Comparison of ENCODE assay signal across 18 cellular contexts in the genomic region with DNA sequence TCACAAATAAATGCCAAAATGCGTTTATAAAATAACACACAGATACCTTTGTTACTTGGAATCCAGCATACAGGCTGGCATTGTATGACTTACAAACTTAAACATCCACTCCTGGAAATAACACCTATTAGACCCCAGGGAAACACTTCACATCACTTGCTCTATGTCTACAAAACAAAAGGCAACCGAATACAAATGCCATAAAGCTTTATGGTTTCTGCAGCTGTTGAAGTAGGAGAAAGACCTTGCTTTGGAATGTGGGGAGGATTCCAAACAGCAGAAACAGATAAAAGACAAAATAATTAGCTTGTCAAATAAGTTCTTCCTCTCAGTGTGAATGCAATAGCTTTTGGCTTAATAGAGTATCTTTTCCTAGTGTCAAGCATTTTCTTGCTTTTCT.
"Had no signal": no experiment of that assay in that cellular context is flagged by ENCODE, and none has a peak within 500 bp of the region (broad histone marks: within the 10 kb centered on the region; RNA-seq: fewer than 3 reads in every experiment).

No MANE protein-coding gene starts in this region.

- H3K4me3 Mint-ChIP-seq: activated B cell treated with CpG ODN at 0.5 μM for 24 hours; activated CD8-positive, alpha-beta T cell treated with anti-CD3 and anti-CD28 coated beads, Interleukin-2, amount 10 ng/mL, durations not matched to agents 7 days and 5 days; activated naive CD8-positive, alpha-beta T cell treated with anti-CD3 and anti-CD28 coated beads, Interleukin-2, amount 10 ng/mL, durations not matched to agents 7 days and 5 days; activated T-cell treated with anti-CD3 and anti-CD28 coated beads, Interleukin-2, amount 50 U/mL, for 72 hours; central memory CD8-positive, alpha-beta T cell; stimulated activated effector memory CD8-positive, alpha-beta T cell treated with anti-CD3 and anti-CD28 coated beads, Interleukin-12 subunit alpha, Interleukin-12 subunit beta, amount 100 ng/mL, for 72 hours; T-helper 2 cell treated with Interferon-gamma antibody and Interleukin-4, amounts not matched to agents 5 μg/mL and 100 μg/mL, for 36 hours had no signal

- H3K4me1 ChIP-seq: foreskin keratinocyte, parathyroid adenoma had no signal

- H3K27ac ChIP-seq: brain microvascular endothelial cell, coronary artery, esophagus squamous epithelium, foreskin keratinocyte, parathyroid adenoma had no signal

- H3K27ac Mint-ChIP-seq: activated B cell treated with CpG ODN at 0.5 μM for 24 hours; activated CD8-positive, alpha-beta T cell treated with anti-CD3 and anti-CD28 coated beads, Interleukin-2, amount 10 ng/mL, durations not matched to agents 7 days and 5 days; activated naive CD8-positive, alpha-beta T cell treated with anti-CD3 and anti-CD28 coated beads, Interleukin-2, amount 10 ng/mL, durations not matched to agents 7 days and 5 days; activated T-cell treated with anti-CD3 and anti-CD28 coated beads, Interleukin-2, amount 50 U/mL, for 72 hours; stimulated activated effector memory CD8-positive, alpha-beta T cell treated with anti-CD3 and anti-CD28 coated beads, Interleukin-12 subunit alpha, Interleukin-12 subunit beta, amount 100 ng/mL, for 72 hours; T-helper 2 cell treated with Interferon-gamma antibody and Interleukin-4, amounts not matched to agents 5 μg/mL and 100 μg/mL, for 36 hours had no signal

- H3K27me3 ChIP-seq: brain microvascular endothelial cell, esophagus squamous epithelium, foreskin keratinocyte had no signal

- H3K36me3 ChIP-seq: brain microvascular endothelial cell, esophagus squamous epithelium had no signal

- H3K79me2 ChIP-seq: parathyroid adenoma had no signal

- DNase-seq: activated B cell treated with CpG ODN at 0.5 μM for 24 hours; activated CD4-positive, alpha-beta T cell treated with anti-CD3 and anti-CD28 coated beads for 48 hours; activated CD8-positive, alpha-beta memory T cell treated with anti-CD3 and anti-CD28 coated beads, Interleukin-2, amount 50 U/mL, for 4 hours; activated CD8-positive, alpha-beta T cell treated with anti-CD3 and anti-CD28 coated beads, Interleukin-2, amount 10 ng/mL, durations not matched to agents 7 days and 5 days; activated naive CD8-positive, alpha-beta T cell treated with anti-CD3 and anti-CD28 coated beads, Interleukin-2, amount 10 ng/mL, durations not matched to agents 7 days and 5 days; activated T-cell treated with anti-CD3 and anti-CD28 coated beads, Interleukin-2, amount 50 U/mL, for 72 hours; anterior cingulate cortex; brain microvascular endothelial cell; esophagus squamous epithelium; foreskin keratinocyte; glutamatergic neuron; hypothalamus; mesenchymal stem cell had no signal

- H3K9me3 ChIP-seq: esophagus squamous epithelium had no signal

- H3K36me3 Mint-ChIP-seq: activated naive CD8-positive, alpha-beta T cell treated with anti-CD3 and anti-CD28 coated beads, Interleukin-2, amount 10 ng/mL, durations not matched to agents 7 days and 5 days; stimulated activated effector memory CD8-positive, alpha-beta T cell treated with anti-CD3 and anti-CD28 coated beads, Interleukin-12 subunit alpha, Interleukin-12 subunit beta, amount 100 ng/mL, for 72 hours had no signal

- H3K4me1 Mint-ChIP-seq: stimulated activated effector memory CD8-positive, alpha-beta T cell treated with anti-CD3 and anti-CD28 coated beads, Interleukin-12 subunit alpha, Interleukin-12 subunit beta, amount 100 ng/mL, for 72 hours had no signal

- H2AFZ ChIP-seq: parathyroid adenoma had no signal

- H3K4me3 ChIP-seq: coronary artery, esophagus squamous epithelium had no signal

- H3K27me3 Mint-ChIP-seq: activated B cell treated with CpG ODN at 0.5 μM for 24 hours; activated naive CD8-positive, alpha-beta T cell treated with anti-CD3 and anti-CD28 coated beads, Interleukin-2, amount 10 ng/mL, durations not matched to agents 7 days and 5 days; central memory CD8-positive, alpha-beta T cell had no signal

- H3K9ac ChIP-seq: parathyroid adenoma had no signal

- H3K9me3 Mint-ChIP-seq: activated B cell treated with CpG ODN at 0.5 μM for 24 hours; activated naive CD8-positive, alpha-beta T cell treated with anti-CD3 and anti-CD28 coated beads, Interleukin-2, amount 10 ng/mL, durations not matched to agents 7 days and 5 days; activated T-cell treated with anti-CD3 and anti-CD28 coated beads, Interleukin-2, amount 50 U/mL, for 72 hours; central memory CD8-positive, alpha-beta T cell; stimulated activated effector memory CD8-positive, alpha-beta T cell treated with anti-CD3 and anti-CD28 coated beads, Interleukin-12 subunit alpha, Interleukin-12 subunit beta, amount 100 ng/mL, for 72 hours; T-helper 2 cell treated with Interferon-gamma antibody and Interleukin-4, amounts not matched to agents 5 μg/mL and 100 μg/mL, for 36 hours had no signal

- ATAC-seq: activated CD8-positive, alpha-beta T cell treated with anti-CD3 and anti-CD28 coated beads, Interleukin-2, amount 10 ng/mL, durations not matched to agents 7 days and 5 days; activated T-cell treated with anti-CD3 and anti-CD28 coated beads, Interleukin-2, amount 50 U/mL, for 72 hours; foreskin keratinocyte; stimulated activated effector memory CD8-positive, alpha-beta T cell treated with anti-CD3 and anti-CD28 coated beads, Interleukin-12 subunit alpha, Interleukin-12 subunit beta, amount 100 ng/mL, for 72 hours had no signal
